In genomic region chr10:48305905-48306264, GRCh38 we compare ENCODE assay signal across 9 cellular contexts. TPM values are rescaled to one million over a fixed set of nuclear protein-coding genes. Genes with fewer than 3 reads are reported as not detected.
DNase-seq lines count a peak whose midpoint lies in the region; ATAC-seq and TF ChIP-seq lines count a peak whose summit lies in the region.
"Had no signal": no experiment of that assay in that cellular context is flagged by ENCODE, and none has a peak within 500 bp of the region (broad histone marks: within the 10 kb centered on the region; RNA-seq: fewer than 3 reads in every experiment).

No MANE protein-coding gene starts in this region.

- H3K4me1 ChIP-seq in right cardiac atrium (ENCODE audit: control insufficient read depth, insufficient read depth, low read length) (peaks cover 2% of the 10 kb centered on the region), breast epithelium (no peaks in the 10 kb centered on the region), mucosa of stomach (ENCODE audit: control insufficient read depth, insufficient read depth, low read length) (peaks cover 4% of the 10 kb centered on the region), vagina (peaks cover 29% of the 10 kb centered on the region)

- H3K9ac ChIP-seq in mucosa of stomach (ENCODE audit: low read length): peak overlapping the region; percentile 44

- DNase-seq in right cardiac atrium (no peak), cardiac septum (ENCODE audit: low spot score) (no peak), breast epithelium (ENCODE audit: low spot score in 2 of 2) (no peak), vagina (ENCODE audit: extremely low spot score in 2 of 2) (no peak), mucosa of gallbladder (ENCODE audit: low spot score) (no peak), DMS53 (lab: John Stamatoyannopoulos, UW) (no peak)

- H3K27me3 ChIP-seq in right cardiac atrium (ENCODE audit: control insufficient read depth, insufficient read depth) (no peaks in the 10 kb centered on the region), breast epithelium (no peaks in the 10 kb centered on the region), mucosa of stomach (ENCODE audit: control insufficient read depth, insufficient read depth, low read length) (no peaks in the 10 kb centered on the region), vagina (no peaks in the 10 kb centered on the region)

- H3K27ac ChIP-seq in right cardiac atrium (ENCODE audit: low read length) (peak overlapping the region; percentile 7), breast epithelium (peak overlapping the region; percentile 97 to 98), vagina (peak overlapping the region; percentile 92)

- 60% methylated on average over 9 of the region's 9 CpGs for WGBS in right cardiac atrium

- H3K9me3 ChIP-seq in right cardiac atrium (ENCODE audit: control insufficient read depth, low read length) (no peaks in the 10 kb centered on the region), breast epithelium (no peaks in the 10 kb centered on the region), mucosa of stomach (ENCODE audit: control insufficient read depth, low read length) (no peaks in the 10 kb centered on the region), vagina (no peaks in the 10 kb centered on the region)

- no peak for TF ChIP-seq POLR2A in breast epithelium (IDR thresholded peaks at IDR 0.05)
- TF ChIP-seq POLR2A in vagina (IDR thresholded peaks at IDR 0.05): no peak

- no peaks in the 10 kb centered on the region for H3K36me3 ChIP-seq in breast epithelium
- H3K36me3 ChIP-seq in mucosa of stomach (ENCODE audit: control insufficient read depth, insufficient read depth, low read length): no peaks in the 10 kb centered on the region
- no peaks in the 10 kb centered on the region for H3K36me3 ChIP-seq in vagina

- no peak for ATAC-seq in right cardiac atrium
- ATAC-seq in GM21528 (IDR thresholded peaks at IDR 0.05; ENCODE audit: low FRiP score, unreplicated experiment): no peak

- H3K4me3 ChIP-seq in right cardiac atrium (ENCODE audit: low read length) (peak overlapping the region; percentile 84), breast epithelium (peak overlapping the region; percentile 85 to 96 (median 92)), mucosa of stomach (ENCODE audit: low read length) (no peak overlapping the region), vagina (peak overlapping the region; percentile 70 to 78)

- TF ChIP-seq CTCF in breast epithelium (IDR thresholded peaks at IDR 0.05): no peak
- TF ChIP-seq CTCF in vagina (IDR thresholded peaks at IDR 0.05): no peak

- intact Hi-C loops in right cardiac atrium (cut with DNase I): no loop called here
- intact Hi-C loops in cardiac septum (cut with DNase I): no loop called here
- intact Hi-C loops in breast epithelium (cut with DNase I; ENCODE audit: low total_unique reads): no loop called here
- intact Hi-C loops in vagina (cut with DNase I): no loop called here

RNA-seq across cellular contexts. Expression of gene MAPK8, which starts 0.6 kb away (rescaled TPM):
- 10 to 100 TPM; 31.5 to 35.5 (median 34.1) TPM for total RNA-seq in right cardiac atrium
- 9.4 TPM for polyA plus RNA-seq in right cardiac atrium
- 34.1 TPM for total RNA-seq in cardiac septum
- total RNA-seq in breast epithelium: 100 to 1,000 TPM in 1 of 3 donors, 10 to 100 TPM in 2; 52.5 to 108 (median 74.1) TPM
- total RNA-seq in vagina: 54.3 TPM
- total RNA-seq in mucosa of gallbladder: 40.0 TPM

RNA-seq across cellular contexts. Expression of gene FRMPD2, which starts 31.4 kb away (rescaled TPM):
- 1 to 10 TPM; 3.5 to 6.5 (median 4.5) TPM for total RNA-seq in right cardiac atrium
- polyA plus RNA-seq in right cardiac atrium: 1.3 TPM
- total RNA-seq in cardiac septum: not detected
- total RNA-seq in breast epithelium: 1 to 10 TPM in 2 of 3 donors, not detected in 1; 1.9 to 4.6 TPM
- not detected for total RNA-seq in vagina
- total RNA-seq in mucosa of gallbladder: 0.23 TPM
- total RNA-seq: HT1080 had no signal

Comparison
In these comparisons a context has a peak if more than half of its experiments do, and no peak if none do; other contexts are left out.
1. H3K27ac ChIP-seq: peak in every context shown above with its lines; median percentile 98 in breast epithelium; 92 in vagina; 7 in right cardiac atrium.